In the genomic region with DNA sequence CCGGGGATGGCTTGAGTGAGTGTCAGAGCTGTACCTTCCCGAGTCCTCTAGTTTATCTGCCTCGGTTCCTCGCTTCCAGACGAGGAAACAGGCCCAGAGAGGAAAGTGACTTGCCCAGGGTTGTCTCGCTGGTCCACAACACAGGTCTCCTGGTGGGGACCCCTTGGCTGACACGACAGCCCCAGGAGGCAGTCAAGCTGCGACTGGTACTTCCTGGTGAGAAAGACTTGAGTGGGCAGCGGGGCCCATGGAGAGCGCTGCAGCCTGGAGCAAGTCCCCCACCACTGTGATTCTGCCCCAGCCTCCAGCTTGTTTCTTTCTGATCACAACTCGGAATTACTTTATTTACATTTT, we compare ENCODE assay signal across 8 cellular contexts. TPM values are rescaled to one million over a fixed set of nuclear protein-coding genes. Genes with fewer than 3 reads are reported as not detected.
DNase-seq lines count a peak whose midpoint lies in the region; ATAC-seq and TF ChIP-seq lines count a peak whose summit lies in the region.

No MANE protein-coding gene starts in this region.

- H3K9me3 ChIP-seq in ES-I3 (ENCODE audit: control insufficient read depth, insufficient read depth, low read length), result no peaks in the 10 kb centered on the region

- no peaks in the 10 kb centered on the region for H3K36me3 Mint-ChIP-seq in activated T-helper 17 cell treated with anti-CD3 and anti-CD28 coated beads, Interleukin-2, amount 50 U/mL, for 72 hours (ENCODE audit: low read depth)
- H3K36me3 Mint-ChIP-seq in nephron progenitor cell (ENCODE audit: low read depth), result no peaks in the 10 kb centered on the region

- H3K4me3 Mint-ChIP-seq in activated T-helper 17 cell treated with anti-CD3 and anti-CD28 coated beads, Interleukin-2, amount 50 U/mL, for 72 hours, result peak overlapping the region; percentile 83
- peak overlapping the region; percentile 95 for H3K4me3 Mint-ChIP-seq in nephron progenitor cell

- H3K9me3 Mint-ChIP-seq in activated T-helper 17 cell treated with anti-CD3 and anti-CD28 coated beads, Interleukin-2, amount 50 U/mL, for 72 hours, result no peaks in the 10 kb centered on the region
- no peaks in the 10 kb centered on the region for H3K9me3 Mint-ChIP-seq in nephron progenitor cell

- 0 out of 2 replicates have a peak, but pooled peaks cover 5% of the 10 kb centered on the region for H3K4me1 ChIP-seq in ES-I3 (ENCODE audit: insufficient read depth, low read length)

- DNase-seq in nephron progenitor cell, result no peak
- no peak for DNase-seq in HuH-7.5 (ENCODE audit: low spot score)
- DNase-seq in stimulated activated CD4-positive, alpha-beta T cell treated with anti-CD3 and anti-CD28 coated beads, Interleukin-4, amount 100 ng/mL, for 24 hours, result no peak
- no peak for DNase-seq in NCI-H2029 treated with DMSO at 0.1 percent for 48 hours (lab: John Stamatoyannopoulos, UW)
- DNase-seq in AG08395 (ENCODE audit: low spot score), result no peak

- ATAC-seq in HG02678 (IDR thresholded peaks at IDR 0.05; ENCODE audit: unreplicated experiment), result peak; percentile 10
- ATAC-seq in activated T-helper 17 cell treated with anti-CD3 and anti-CD28 coated beads, Interleukin-2, amount 50 U/mL, for 72 hours (replicated peaks), result peak; percentile 1

- H3K36me3 ChIP-seq in ES-I3 (ENCODE audit: insufficient read depth, low read length), result no peaks in the 10 kb centered on the region

- peaks cover 11% of the 10 kb centered on the region for H3K27me3 Mint-ChIP-seq in activated T-helper 17 cell treated with anti-CD3 and anti-CD28 coated beads, Interleukin-2, amount 50 U/mL, for 72 hours
- H3K27me3 Mint-ChIP-seq in nephron progenitor cell (ENCODE audit: low read depth, poor library complexity), result peaks cover 30% of the 10 kb centered on the region

- peak overlapping the region; percentile 15; the same call in 1 of the 2 replicates for H3K9ac ChIP-seq in ES-I3 (ENCODE audit: low read depth, low read length)

- no peak for TF ChIP-seq CTCF in nephron progenitor cell (IDR thresholded peaks at IDR 0.05)

- H3K27ac Mint-ChIP-seq in activated T-helper 17 cell treated with anti-CD3 and anti-CD28 coated beads, Interleukin-2, amount 50 U/mL, for 72 hours, result peak overlapping the region; percentile 68
- no peak overlapping the region for H3K27ac Mint-ChIP-seq in nephron progenitor cell

- peaks cover 11% of the 10 kb centered on the region for H3K4me1 Mint-ChIP-seq in activated T-helper 17 cell treated with anti-CD3 and anti-CD28 coated beads, Interleukin-2, amount 50 U/mL, for 72 hours
- peaks cover 25% of the 10 kb centered on the region for H3K4me1 Mint-ChIP-seq in nephron progenitor cell

RNA-seq across cellular contexts. Expression of gene CHRNA5, which starts 0.6 kb away (rescaled TPM):
- total RNA-seq in activated T-helper 17 cell treated with anti-CD3 and anti-CD28 coated beads, Interleukin-2, amount 50 U/mL, for 72 hours, result 10 to 100 TPM in 1 of 2 donors, 1 to 10 TPM in 1; 5.9 to 14.1 TPM

RNA-seq across cellular contexts. Expression of gene PSMA4, which starts 24.5 kb away (rescaled TPM):
- 100 to 1,000 TPM; 140 to 270 TPM for total RNA-seq in activated T-helper 17 cell treated with anti-CD3 and anti-CD28 coated beads, Interleukin-2, amount 50 U/mL, for 72 hours

RNA-seq across cellular contexts. Expression of gene CHRNA3, which starts 56.1 kb away (rescaled TPM):
- not detected for total RNA-seq in activated T-helper 17 cell treated with anti-CD3 and anti-CD28 coated beads, Interleukin-2, amount 50 U/mL, for 72 hours

RNA-seq across cellular contexts. Expression of gene HYKK, which starts 57.3 kb away (rescaled TPM):
- total RNA-seq in activated T-helper 17 cell treated with anti-CD3 and anti-CD28 coated beads, Interleukin-2, amount 50 U/mL, for 72 hours, result 1 to 10 TPM in 1 of 2 donors, under 1 TPM in 1; 0.91 to 1.2 TPM
